1 cellular context compared by ENCODE assay signal in the genomic region with DNA sequence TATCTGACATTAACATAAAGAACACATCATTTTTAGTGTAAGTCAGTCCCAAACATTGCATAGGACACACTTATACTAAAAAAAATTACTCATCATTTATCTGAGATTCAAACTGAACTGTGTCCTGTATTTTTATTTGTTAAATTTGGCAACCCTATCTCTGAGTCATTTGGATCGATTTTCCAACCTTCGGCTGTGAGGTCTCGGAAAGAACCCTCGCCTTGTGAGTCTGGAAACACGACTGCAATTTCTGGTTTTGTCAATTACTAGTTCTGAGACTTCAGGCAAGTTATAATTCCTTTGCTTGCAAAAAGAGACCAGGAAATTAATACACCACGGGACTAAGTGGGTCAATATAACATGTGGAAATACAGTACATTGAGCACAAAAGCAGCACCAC.
TF ChIP-seq lines count a peak whose summit lies in the region.

No MANE protein-coding gene starts in this region.

TF ChIP-seq in WTC11, 78 proteins besides CTCF, POLR2A, EP300 and RAD21 (continued from another document):
- TF ChIP-seq ZNF512 (CRISPR knock-in tag; IDR thresholded peaks at IDR 0.05; ENCODE audit: borderline replicate concordance), result no peak
- TF ChIP-seq, protein P1, sequence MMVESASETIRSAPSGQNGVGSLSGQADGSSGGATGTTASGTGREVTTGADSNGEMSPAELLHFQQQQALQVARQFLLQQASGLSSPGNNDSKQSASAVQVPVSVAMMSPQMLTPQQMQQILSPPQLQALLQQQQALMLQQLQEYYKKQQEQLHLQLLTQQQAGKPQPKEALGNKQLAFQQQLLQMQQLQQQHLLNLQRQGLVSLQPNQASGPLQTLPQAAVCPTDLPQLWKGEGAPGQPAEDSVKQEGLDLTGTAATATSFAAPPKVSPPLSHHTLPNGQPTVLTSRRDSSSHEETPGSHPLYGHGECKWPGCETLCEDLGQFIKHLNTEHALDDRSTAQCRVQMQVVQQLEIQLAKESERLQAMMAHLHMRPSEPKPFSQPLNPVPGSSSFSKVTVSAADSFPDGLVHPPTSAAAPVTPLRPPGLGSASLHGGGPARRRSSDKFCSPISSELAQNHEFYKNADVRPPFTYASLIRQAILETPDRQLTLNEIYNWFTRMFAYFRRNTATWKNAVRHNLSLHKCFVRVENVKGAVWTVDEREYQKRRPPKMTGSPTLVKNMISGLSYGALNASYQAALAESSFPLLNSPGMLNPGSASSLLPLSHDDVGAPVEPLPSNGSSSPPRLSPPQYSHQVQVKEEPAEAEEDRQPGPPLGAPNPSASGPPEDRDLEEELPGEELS (CRISPR knock-in tag; IDR thresholded peaks at IDR 0.05), result no peak
- TF ChIP-seq, protein P2, sequence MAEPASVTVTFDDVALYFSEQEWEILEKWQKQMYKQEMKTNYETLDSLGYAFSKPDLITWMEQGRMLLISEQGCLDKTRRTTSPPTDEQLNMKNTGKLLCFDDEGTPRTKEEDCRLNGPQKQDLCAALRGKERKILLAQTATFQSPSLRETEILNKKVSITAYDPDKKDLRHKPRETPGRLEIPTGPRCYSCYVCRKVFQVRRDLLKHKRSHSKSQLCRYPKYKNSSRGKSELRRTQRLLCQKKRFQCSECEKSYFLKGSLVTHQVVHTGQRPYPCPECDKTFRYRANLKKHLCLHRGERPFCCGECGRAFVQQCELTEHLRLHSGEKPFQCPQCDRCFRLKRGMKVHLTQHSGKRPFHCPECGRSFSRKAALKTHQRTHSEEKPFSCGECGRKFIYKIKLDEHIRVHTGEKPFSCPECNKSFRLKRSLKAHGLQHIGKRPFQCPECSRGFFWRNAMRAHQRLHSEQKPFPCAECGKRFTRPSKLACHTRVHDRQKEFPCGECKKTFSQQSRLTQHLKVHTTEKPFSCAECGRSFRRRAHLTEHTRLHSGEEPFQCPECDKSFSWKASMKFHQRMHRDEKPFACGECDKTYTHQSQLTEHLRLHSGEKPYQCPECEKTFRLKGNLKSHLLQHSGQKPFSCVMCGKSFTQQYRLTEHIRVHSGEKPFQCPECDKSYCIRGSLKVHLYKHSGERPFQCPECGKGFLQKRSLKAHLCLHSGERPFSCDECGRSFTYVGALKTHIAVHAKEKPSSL (CRISPR knock-in tag; conservative IDR thresholded peaks at IDR 0.05), result no peak
- TF ChIP-seq ZNF532 (CRISPR knock-in tag; IDR thresholded peaks at IDR 0.05; ENCODE audit: borderline replicate concordance), result no peak
- no peak for TF ChIP-seq AFF4 (CRISPR knock-in tag; IDR thresholded peaks at IDR 0.05; ENCODE audit: borderline replicate concordance)
- TF ChIP-seq, protein P3, sequence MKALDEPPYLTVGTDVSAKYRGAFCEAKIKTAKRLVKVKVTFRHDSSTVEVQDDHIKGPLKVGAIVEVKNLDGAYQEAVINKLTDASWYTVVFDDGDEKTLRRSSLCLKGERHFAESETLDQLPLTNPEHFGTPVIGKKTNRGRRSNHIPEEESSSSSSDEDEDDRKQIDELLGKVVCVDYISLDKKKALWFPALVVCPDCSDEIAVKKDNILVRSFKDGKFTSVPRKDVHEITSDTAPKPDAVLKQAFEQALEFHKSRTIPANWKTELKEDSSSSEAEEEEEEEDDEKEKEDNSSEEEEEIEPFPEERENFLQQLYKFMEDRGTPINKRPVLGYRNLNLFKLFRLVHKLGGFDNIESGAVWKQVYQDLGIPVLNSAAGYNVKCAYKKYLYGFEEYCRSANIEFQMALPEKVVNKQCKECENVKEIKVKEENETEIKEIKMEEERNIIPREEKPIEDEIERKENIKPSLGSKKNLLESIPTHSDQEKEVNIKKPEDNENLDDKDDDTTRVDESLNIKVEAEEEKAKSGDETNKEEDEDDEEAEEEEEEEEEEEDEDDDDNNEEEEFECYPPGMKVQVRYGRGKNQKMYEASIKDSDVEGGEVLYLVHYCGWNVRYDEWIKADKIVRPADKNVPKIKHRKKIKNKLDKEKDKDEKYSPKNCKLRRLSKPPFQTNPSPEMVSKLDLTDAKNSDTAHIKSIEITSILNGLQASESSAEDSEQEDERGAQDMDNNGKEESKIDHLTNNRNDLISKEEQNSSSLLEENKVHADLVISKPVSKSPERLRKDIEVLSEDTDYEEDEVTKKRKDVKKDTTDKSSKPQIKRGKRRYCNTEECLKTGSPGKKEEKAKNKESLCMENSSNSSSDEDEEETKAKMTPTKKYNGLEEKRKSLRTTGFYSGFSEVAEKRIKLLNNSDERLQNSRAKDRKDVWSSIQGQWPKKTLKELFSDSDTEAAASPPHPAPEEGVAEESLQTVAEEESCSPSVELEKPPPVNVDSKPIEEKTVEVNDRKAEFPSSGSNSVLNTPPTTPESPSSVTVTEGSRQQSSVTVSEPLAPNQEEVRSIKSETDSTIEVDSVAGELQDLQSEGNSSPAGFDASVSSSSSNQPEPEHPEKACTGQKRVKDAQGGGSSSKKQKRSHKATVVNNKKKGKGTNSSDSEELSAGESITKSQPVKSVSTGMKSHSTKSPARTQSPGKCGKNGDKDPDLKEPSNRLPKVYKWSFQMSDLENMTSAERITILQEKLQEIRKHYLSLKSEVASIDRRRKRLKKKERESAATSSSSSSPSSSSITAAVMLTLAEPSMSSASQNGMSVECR (CRISPR knock-in tag; IDR thresholded peaks at IDR 0.05; ENCODE audit: borderline replicate concordance), result no peak
- TF ChIP-seq GRHL2 (CRISPR knock-in tag; IDR thresholded peaks at IDR 0.05; ENCODE audit: insufficient replicate concordance, severe bottlenecking), result no peak
- TF ChIP-seq, protein P4, sequence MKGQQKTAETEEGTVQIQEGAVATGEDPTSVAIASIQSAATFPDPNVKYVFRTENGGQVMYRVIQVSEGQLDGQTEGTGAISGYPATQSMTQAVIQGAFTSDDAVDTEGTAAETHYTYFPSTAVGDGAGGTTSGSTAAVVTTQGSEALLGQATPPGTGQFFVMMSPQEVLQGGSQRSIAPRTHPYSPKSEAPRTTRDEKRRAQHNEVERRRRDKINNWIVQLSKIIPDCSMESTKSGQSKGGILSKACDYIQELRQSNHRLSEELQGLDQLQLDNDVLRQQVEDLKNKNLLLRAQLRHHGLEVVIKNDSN (CRISPR knock-in tag; IDR thresholded peaks at IDR 0.05), result no peak
- no peak for TF ChIP-seq ETV6 (CRISPR knock-in tag; IDR thresholded peaks at IDR 0.05)
- TF ChIP-seq E2F5 (CRISPR knock-in tag; IDR thresholded peaks at IDR 0.05), result no peak
- no peak for TF ChIP-seq FOXP1 (CRISPR knock-in tag; IDR thresholded peaks at IDR 0.05; ENCODE audit: borderline replicate concordance)
